Comparison of ENCODE assay signal across 6 cellular contexts in genomic region chr1:23399229-23399628, GRCh38.
"Had no signal": no experiment of that assay in that cellular context is flagged by ENCODE, and none has a peak within 500 bp of the region (broad histone marks: within the 10 kb centered on the region; RNA-seq: fewer than 3 reads in every experiment).

No MANE protein-coding gene starts in this region.

- DNase-seq: IMR-90, KBM-7, KG1 had no signal

- H3K27ac ChIP-seq: HL-60 had no signal

- H3K4me3 ChIP-seq: K562 had no signal

- FAIRE-seq: HTR-8/SVneo, K562 had no signal

- ATAC-seq: K562 had no signal
